Comparison of ENCODE assay signal across 13 cellular contexts in the genomic region with DNA sequence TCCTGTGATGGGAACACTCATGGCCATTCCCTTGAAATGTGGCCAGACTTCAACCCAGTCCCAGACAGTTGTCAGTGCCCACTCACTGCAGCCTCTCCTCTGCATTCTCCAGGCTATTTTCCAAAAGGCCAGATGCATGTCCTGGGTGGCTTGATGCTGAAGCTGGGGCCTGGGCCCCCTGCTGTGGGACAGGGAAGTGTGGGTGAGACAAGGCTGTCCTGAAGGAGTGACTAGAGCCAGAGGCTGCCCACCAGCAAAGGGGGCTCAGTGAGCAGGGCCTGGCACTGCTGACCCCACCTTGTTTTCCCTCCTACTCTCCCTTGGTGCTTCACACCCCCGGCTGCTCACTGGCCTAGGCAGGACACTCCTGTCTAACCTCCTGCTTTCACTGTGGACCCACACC. TPM values are rescaled to one million over a fixed set of nuclear protein-coding genes. Genes with fewer than 3 reads are reported as not detected.
A peak's percentile ranks its signal among the peaks of the same experiment; 100 is the strongest.
DNase-seq lines count a peak whose midpoint lies in the region; ATAC-seq and TF ChIP-seq lines count a peak whose summit lies in the region.
"Had no signal": no experiment of that assay in that cellular context is flagged by ENCODE, and none has a peak within 500 bp of the region (broad histone marks: within the 10 kb centered on the region; RNA-seq: fewer than 3 reads in every experiment).

No MANE protein-coding gene starts in this region.

- POLR2A ChIA-PET in activated CD4-positive, alpha-beta T cell treated with anti-CD3 and anti-CD28 coated beads, Interleukin-2, amount 10 ng/mL, durations not matched to agents 7 days and 5 days (lab: Charles Lee): interaction anchor here (3.5 to 7.0 kb wide), 3 partner anchors 10 to 29 kb away, joined by 56 to 85 read pairs (median 76); partner anchors contain the start of genes CISH and HEMK1

- no peaks in the 10 kb centered on the region for H3K27me3 Mint-ChIP-seq in activated CD4-positive, alpha-beta T cell treated with anti-CD3 and anti-CD28 coated beads, Interleukin-2, amount 10 ng/mL, durations not matched to agents 7 days and 5 days
- no peaks in the 10 kb centered on the region for H3K27me3 Mint-ChIP-seq in stimulated activated naive B cell treated with anti-CD40 and anti-IgM and Interleukin-4, amounts not matched to agents 10 μg/mL and 1 μg/mL and 100 μg/mL, for 72 hours

- no peak overlapping the region for H3K4me3 ChIP-seq in left lung

- H3K36me3 Mint-ChIP-seq in activated CD4-positive, alpha-beta T cell treated with anti-CD3 and anti-CD28 coated beads, Interleukin-2, amount 10 ng/mL, durations not matched to agents 7 days and 5 days (ENCODE audit: low read depth): peaks cover 61% of the 10 kb centered on the region
- peaks cover 45 to 56% of the 10 kb centered on the region in 2 donors for H3K36me3 Mint-ChIP-seq in stimulated activated naive B cell treated with anti-CD40 and anti-IgM and Interleukin-4, amounts not matched to agents 10 μg/mL and 1 μg/mL and 100 μg/mL, for 72 hours

- no peak for DNase-seq in activated CD4-positive, alpha-beta T cell treated with anti-CD3 and anti-CD28 coated beads, Interleukin-2, amount 10 ng/mL, durations not matched to agents 7 days and 5 days
- no peak for DNase-seq in activated CD4-positive, alpha-beta T cell treated with anti-CD3 and anti-CD28 coated beads, Interleukin-2, amount 50 U/mL, for 4 hours
- DNase-seq in activated CD8-positive, alpha-beta memory T cell treated with anti-CD3 and anti-CD28 coated beads, Interleukin-2, amount 50 U/mL, for 48 hours: peak; percentile 75
- peak in 1 of 2 donors; percentile 69 for DNase-seq in left lung
- DNase-seq in stimulated activated naive B cell treated with anti-CD40 and anti-IgM and Interleukin-4, amounts not matched to agents 10 μg/mL and 1 μg/mL and 100 μg/mL, for 72 hours: no peak
- DNase-seq in MV-4-11 (lab: John Stamatoyannopoulos, UW): no peak
- no peak for DNase-seq in DMS53 (lab: John Stamatoyannopoulos, UW)
- no peak for DNase-seq in OCI-M2 (lab: John Stamatoyannopoulos, UW; ENCODE audit: unreplicated experiment)
- DNase-seq: cortex of kidney, glutamatergic neuron, Kasumi-1, NCI-H748 treated with DMSO at 0.1 percent for 48 hours, SW 1271 had no signal

- peak overlapping the region; percentile 98 for H3K27ac Mint-ChIP-seq in activated CD4-positive, alpha-beta T cell treated with anti-CD3 and anti-CD28 coated beads, Interleukin-2, amount 10 ng/mL, durations not matched to agents 7 days and 5 days
- H3K27ac Mint-ChIP-seq in stimulated activated naive B cell treated with anti-CD40 and anti-IgM and Interleukin-4, amounts not matched to agents 10 μg/mL and 1 μg/mL and 100 μg/mL, for 72 hours: peak overlapping the region; percentile 100

- H3K9me3 Mint-ChIP-seq in activated CD4-positive, alpha-beta T cell treated with anti-CD3 and anti-CD28 coated beads, Interleukin-2, amount 10 ng/mL, durations not matched to agents 7 days and 5 days: no peaks in the 10 kb centered on the region
- no peaks in the 10 kb centered on the region for H3K9me3 Mint-ChIP-seq in stimulated activated naive B cell treated with anti-CD40 and anti-IgM and Interleukin-4, amounts not matched to agents 10 μg/mL and 1 μg/mL and 100 μg/mL, for 72 hours

- H3K27me3 ChIP-seq in left lung: no peaks in the 10 kb centered on the region

- H3K4me1 Mint-ChIP-seq in activated CD4-positive, alpha-beta T cell treated with anti-CD3 and anti-CD28 coated beads, Interleukin-2, amount 10 ng/mL, durations not matched to agents 7 days and 5 days: peaks cover 85% of the 10 kb centered on the region
- peaks cover 60 to 70% of the 10 kb centered on the region in 2 donors for H3K4me1 Mint-ChIP-seq in stimulated activated naive B cell treated with anti-CD40 and anti-IgM and Interleukin-4, amounts not matched to agents 10 μg/mL and 1 μg/mL and 100 μg/mL, for 72 hours

- H3K9me3 ChIP-seq in left lung: no peaks in the 10 kb centered on the region

- peaks cover 0 to 11% of the 10 kb centered on the region in 2 donors for H3K36me3 ChIP-seq in left lung

- TF ChIP-seq CTCF in left lung (IDR thresholded peaks at IDR 0.05): no peak

- ATAC-seq in left lung: no peak
- ATAC-seq in stimulated activated naive B cell treated with anti-CD40 and anti-IgM and Interleukin-4, amounts not matched to agents 10 μg/mL and 1 μg/mL and 100 μg/mL, for 72 hours (replicated peaks): no peak

- CTCF ChIA-PET in activated CD4-positive, alpha-beta T cell treated with anti-CD3 and anti-CD28 coated beads, Interleukin-2, amount 10 ng/mL, durations not matched to agents 7 days and 5 days (lab: Charles Lee): interaction anchor here (0.9 to 13.4 kb wide), 4 partner anchors 9 to 26 kb away, joined by 5 to 211 read pairs (median 118); partner anchors contain the start of genes CISH and HEMK1

- H3K27ac ChIP-seq in left lung: peak overlapping the region; percentile 94 to 98

- intact Hi-C loops in left lung (cut with DNase I): no loop called here

- H3K4me3 Mint-ChIP-seq in activated CD4-positive, alpha-beta T cell treated with anti-CD3 and anti-CD28 coated beads, Interleukin-2, amount 10 ng/mL, durations not matched to agents 7 days and 5 days: peak overlapping the region; percentile 99
- peak overlapping the region; percentile 53 to 61 for H3K4me3 Mint-ChIP-seq in stimulated activated naive B cell treated with anti-CD40 and anti-IgM and Interleukin-4, amounts not matched to agents 10 μg/mL and 1 μg/mL and 100 μg/mL, for 72 hours

- peaks cover 35 to 56% of the 10 kb centered on the region in 2 donors for H3K4me1 ChIP-seq in left lung

RNA-seq across cellular contexts. Expression of gene CISH, which starts 11.9 kb away (rescaled TPM):
- total RNA-seq in activated CD4-positive, alpha-beta T cell treated with anti-CD3 and anti-CD28 coated beads, Interleukin-2, amount 10 ng/mL, durations not matched to agents 7 days and 5 days: 100 to 1,000 TPM; 300 to 308 TPM
- 10 to 100 TPM; 42.5 to 55.2 TPM for total RNA-seq in left lung

RNA-seq across cellular contexts. Expression of gene MAPKAPK3, which starts 17.2 kb away (rescaled TPM):
- 100 to 1,000 TPM; 135 to 140 TPM for total RNA-seq in activated CD4-positive, alpha-beta T cell treated with anti-CD3 and anti-CD28 coated beads, Interleukin-2, amount 10 ng/mL, durations not matched to agents 7 days and 5 days
- 100 to 1,000 TPM in 1 of 2 donors, 10 to 100 TPM in 1; 98.6 to 118 TPM for total RNA-seq in left lung

RNA-seq across cellular contexts. Expression of gene HEMK1, which starts 30.4 kb away (rescaled TPM):
- 10 to 100 TPM; 42.3 to 49.0 TPM for total RNA-seq in activated CD4-positive, alpha-beta T cell treated with anti-CD3 and anti-CD28 coated beads, Interleukin-2, amount 10 ng/mL, durations not matched to agents 7 days and 5 days
- total RNA-seq in left lung: 10 to 100 TPM; 24.0 to 27.6 TPM

RNA-seq across cellular contexts. Expression of gene C3orf18, which starts 32.2 kb away (rescaled TPM):
- total RNA-seq in activated CD4-positive, alpha-beta T cell treated with anti-CD3 and anti-CD28 coated beads, Interleukin-2, amount 10 ng/mL, durations not matched to agents 7 days and 5 days: 10 to 100 TPM; 29.0 to 33.9 TPM
- total RNA-seq in left lung: 1 to 10 TPM; 6.2 to 6.6 TPM

Comparison
In these comparisons a context has a peak if more than half of its experiments do, and no peak if none do; other contexts are left out.
1. RNA of gene CISH, which starts 11.9 kb away (total RNA-seq): 300 to 308 TPM in activated CD4-positive, alpha-beta T cell treated with anti-CD3 and anti-CD28 coated beads, Interleukin-2, amount 10 ng/mL, durations not matched to agents 7 days and 5 days; 42.5 to 55.2 TPM in left lung; every median in the first group is over 4 times any median in the second.